In the genomic region with DNA sequence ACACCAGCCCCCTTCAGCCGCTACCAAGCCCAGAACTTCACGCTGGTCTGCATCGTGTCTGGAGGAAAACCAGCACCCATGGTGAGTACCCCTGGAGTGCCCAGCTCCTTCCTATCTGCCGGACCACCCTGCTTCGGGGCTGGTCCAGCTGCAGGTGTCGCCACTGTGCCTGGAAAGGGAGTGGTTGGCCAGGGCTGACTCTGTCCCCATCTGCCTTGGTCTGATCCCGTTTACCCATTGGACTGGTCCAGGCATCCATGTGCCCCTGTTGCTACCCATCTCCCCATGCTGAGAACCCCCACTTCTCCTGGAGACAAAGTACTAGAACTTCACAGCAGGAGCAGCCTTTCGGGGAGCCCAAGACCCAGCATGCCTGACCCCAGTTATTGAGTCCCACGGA, we compare ENCODE assay signal across 20 cellular contexts.
"Had no signal": no experiment of that assay in that cellular context is flagged by ENCODE, and none has a peak within 500 bp of the region (broad histone marks: within the 10 kb centered on the region; RNA-seq: fewer than 3 reads in every experiment).

No MANE protein-coding gene starts in this region.

- H3K36me3 ChIP-seq: neutrophil, pancreas, tibial artery had no signal

- H3K9me3 ChIP-seq: neutrophil, pancreas, testis had no signal

- H3K9me3 Mint-ChIP-seq: effector memory CD8-positive, alpha-beta T cell; natural killer cell had no signal

- H3K4me1 ChIP-seq: pancreas, testis, tibial artery had no signal

- H3K27me3 ChIP-seq: neutrophil, pancreas, testis had no signal

- H3K27ac Mint-ChIP-seq: effector memory CD8-positive, alpha-beta T cell; memory B cell; natural killer cell; progenitor cell of endocrine pancreas; stimulated activated memory B cell treated with anti-CD40 and anti-IgM and Interleukin-4, amounts not matched to agents 10 μg/mL and 1 μg/mL and 100 μg/mL, for 72 hours; type B pancreatic cell had no signal

- H3K4me3 ChIP-seq: lung, pancreas, testis, tibial artery had no signal

- H3K27ac ChIP-seq: neutrophil, pancreas, testis, tibial artery had no signal

- ATAC-seq: effector memory CD8-positive, alpha-beta T cell; left lobe of liver; natural killer cell; pancreas; sciatic nerve; stimulated activated memory B cell treated with anti-CD40 and anti-IgM and Interleukin-4, amounts not matched to agents 10 μg/mL and 1 μg/mL and 100 μg/mL, for 72 hours; stimulated activated naive CD8-positive, alpha-beta T cell treated with anti-CD3 and anti-CD28 coated beads, Interleukin-15, Interleukin-2, amounts not matched to agents 100 U/mL and 50 U/mL, for 24 hours had no signal

- DNase-seq: cortex of kidney; effector memory CD8-positive, alpha-beta T cell; erythroblast; kidney; natural killer cell; pancreas; stimulated activated CD4-positive, alpha-beta T cell treated with anti-CD3 and anti-CD28 coated beads, Interleukin-2, amount 100 ng/mL, for 24 hours; stimulated activated CD4-positive, alpha-beta T cell treated with anti-CD3 and anti-CD28 coated beads, Interleukin-4, amount 100 ng/mL, for 24 hours; stimulated activated naive CD8-positive, alpha-beta T cell treated with anti-CD3 and anti-CD28 coated beads, Interleukin-15, Interleukin-2, amounts not matched to agents 100 U/mL and 50 U/mL, for 24 hours; substantia nigra; testis; tibial artery had no signal

- H3K4me3 Mint-ChIP-seq: effector memory CD8-positive, alpha-beta T cell; memory B cell; natural killer cell; stimulated activated memory B cell treated with anti-CD40 and anti-IgM and Interleukin-4, amounts not matched to agents 10 μg/mL and 1 μg/mL and 100 μg/mL, for 72 hours; type B pancreatic cell had no signal

- H3K36me3 Mint-ChIP-seq: memory B cell; natural killer cell; stimulated activated memory B cell treated with anti-CD40 and anti-IgM and Interleukin-4, amounts not matched to agents 10 μg/mL and 1 μg/mL and 100 μg/mL, for 72 hours; type B pancreatic cell had no signal

- H3K4me1 Mint-ChIP-seq: memory B cell; natural killer cell; stimulated activated memory B cell treated with anti-CD40 and anti-IgM and Interleukin-4, amounts not matched to agents 10 μg/mL and 1 μg/mL and 100 μg/mL, for 72 hours had no signal
